Comparison of ENCODE assay signal across 8 cellular contexts in genomic region chr12:54279227-54279631, GRCh38. TPM values are rescaled to one million over a fixed set of nuclear protein-coding genes. Genes with fewer than 3 reads are reported as not detected.
A peak's percentile ranks its signal among the peaks of the same experiment; 100 is the strongest.
DNase-seq lines count a peak whose midpoint lies in the region; ATAC-seq, FAIRE-seq and TF ChIP-seq lines count a peak whose summit lies in the region.
"Had no signal": no experiment of that assay in that cellular context is flagged by ENCODE, and none has a peak within 500 bp of the region (broad histone marks: within the 10 kb centered on the region; RNA-seq: fewer than 3 reads in every experiment).

No MANE protein-coding gene starts in this region.

- no peaks in the 10 kb centered on the region for H3K9me3 Mint-ChIP-seq in activated CD4-positive, alpha-beta memory T cell treated with anti-CD3 and anti-CD28 coated beads for 36 hours
- H3K9me3 Mint-ChIP-seq: activated B cell treated with CpG ODN at 0.5 μM for 24 hours had no signal

- H3K36me3 ChIP-seq in GM12878 (ENCODE audit: control insufficient read depth in 2 of 2, insufficient read depth in 2 of 2, low read length in 1 of 2) (peaks cover 9 to 24% of the 10 kb centered on the region in 2 experiments), right lobe of liver (peaks cover 11 to 29% (median 25%) of the 10 kb centered on the region in 4 donors), transverse colon (peaks cover 0 to 20% (median 8%) of the 10 kb centered on the region in 4 donors)

- RAD21 ChIA-PET in GM12878 (lab: Charles Lee; ENCODE audit: unreplicated experiment), result interaction anchor here (0.7 to 4.2 kb wide), 10 partner anchors 19 to 281 kb away, joined by 3 to 39 read pairs (median 4); partner anchors contain the start of gene COPZ1

- peak overlapping the region; percentile 76 for H3K4me3 ChIP-seq in GM12878
- H3K4me3 ChIP-seq in right lobe of liver, result peak overlapping the region; percentile 65 to 90 (median 72)
- peak overlapping the region; percentile 40 to 90 (median 50) for H3K4me3 ChIP-seq in transverse colon

- H3K27ac ChIP-seq in GM12878 (ENCODE audit: control insufficient read depth, insufficient read depth) (peak overlapping the region; percentile 99), right lobe of liver (peak overlapping the region; percentile 58 to 92 (median 73)), transverse colon (peak overlapping the region; percentile 86 to 95 (median 92))

- TF ChIP-seq POLR2A in GM12878 (IDR thresholded peaks at IDR 0.05; ENCODE audit: low read depth, low read length), result no peak
- no peak for TF ChIP-seq POLR2A in right lobe of liver (IDR thresholded peaks at IDR 0.05)
- no peak for TF ChIP-seq POLR2A in transverse colon (IDR thresholded peaks at IDR 0.05)

- no peak overlapping the region for H3K27ac Mint-ChIP-seq in activated CD4-positive, alpha-beta memory T cell treated with anti-CD3 and anti-CD28 coated beads for 36 hours
- H3K27ac Mint-ChIP-seq: activated B cell treated with CpG ODN at 0.5 μM for 24 hours had no signal

- peaks cover 90% of the 10 kb centered on the region for H3K79me2 ChIP-seq in GM12878 (ENCODE audit: control insufficient read depth, insufficient read depth, low read length)

- 0 out of 2 replicates have a peak, but pooled peaks cover 4% of the 10 kb centered on the region for H4K20me1 ChIP-seq in GM12878 (ENCODE audit: control insufficient read depth, insufficient read depth)

- peaks cover 52% of the 10 kb centered on the region for H3K4me1 Mint-ChIP-seq in activated CD4-positive, alpha-beta memory T cell treated with anti-CD3 and anti-CD28 coated beads for 36 hours (ENCODE audit: low read depth)

- CTCF ChIA-PET in GM12878 (lab: Yijun Ruan, JAX), result interaction anchor here (0.9 to 3.1 kb wide), 12 partner anchors 15 to 101 kb away, joined by 3 to 29 read pairs (median 7); partner anchors contain the start of gene COPZ1
- CTCF ChIA-PET in activated CD4-positive, alpha-beta memory T cell treated with anti-CD3 and anti-CD28 coated beads for 36 hours (lab: Charles Lee), result interaction anchor here (1.4 to 3.1 kb wide), 4 partner anchors 14 to 101 kb away, joined by 5 to 14 read pairs (median 9); partner anchors contain the start of gene COPZ1

- H3K9me3 ChIP-seq in GM12878 (replicated peaks; ENCODE audit: control insufficient read depth, insufficient read depth, low read length) (no peaks in the 10 kb centered on the region), right lobe of liver (no peaks in the 10 kb centered on the region), transverse colon (no peaks in the 10 kb centered on the region)

- H3K36me3 Mint-ChIP-seq in activated CD4-positive, alpha-beta memory T cell treated with anti-CD3 and anti-CD28 coated beads for 36 hours, result peaks cover 24% of the 10 kb centered on the region

- ATAC-seq in HG03066 (IDR thresholded peaks at IDR 0.05; ENCODE audit: low read depth, unreplicated experiment), result peak; percentile 0
- ATAC-seq in GM12878, result no peak
- no peak for ATAC-seq in right lobe of liver

- peaks cover 18% of the 10 kb centered on the region for H3K4me1 ChIP-seq in GM12878 (ENCODE audit: control insufficient read depth, insufficient read depth, low read length)
- H3K4me1 ChIP-seq in right lobe of liver, result peaks cover 0 to 38% (median 17%) of the 10 kb centered on the region in 4 donors
- peaks cover 43 to 54% (median 47%) of the 10 kb centered on the region in 4 donors for H3K4me1 ChIP-seq in transverse colon

- TF ChIP-seq EP300 in GM12878 (IDR thresholded peaks at IDR 0.05; ENCODE audit: borderline replicate concordance in 1 of 2, control insufficient read depth in 1 of 2, low read depth in 2 of 2, low read length in 2 of 2), result no peak
- TF ChIP-seq EP300 in transverse colon (IDR thresholded peaks at IDR 0.05; ENCODE audit: low read depth), result no peak

- H3K9ac ChIP-seq in GM12878 (ENCODE audit: control insufficient read depth, insufficient read depth, low read length), result peak overlapping the region; percentile 100

- no peak for TF ChIP-seq RAD21 in GM12878 (IDR thresholded peaks at IDR 0.05; ENCODE audit: insufficient read depth, low read depth, low read length)

- no peaks in the 10 kb centered on the region for H3K27me3 Mint-ChIP-seq in activated CD4-positive, alpha-beta memory T cell treated with anti-CD3 and anti-CD28 coated beads for 36 hours
- H3K27me3 Mint-ChIP-seq: activated B cell treated with CpG ODN at 0.5 μM for 24 hours had no signal

- H3K27me3 ChIP-seq in GM12878 (replicated peaks in 1 of 2; ENCODE audit: control insufficient read depth in 2 of 2, insufficient read depth in 2 of 2, low read length in 1 of 2) (no peaks in the 10 kb centered on the region), right lobe of liver (no peaks in the 10 kb centered on the region), transverse colon (no peaks in the 10 kb centered on the region)

- FAIRE-seq in GM12878 (lab: Jason Lieb, UNC), result no peak

- under 1% methylated on average over 19 of the region's 19 CpGs for WGBS in GM12878 (ENCODE audit: insufficient coverage, insufficient replicate concordance, low lambda C conversion rate, missing lambda C conversion rate)
- WGBS in right lobe of liver (ENCODE audit: insufficient coverage, low coverage, low lambda C conversion rate, missing lambda C conversion rate), result under 1% methylated on average over 15 of the region's 19 CpGs
- WGBS in transverse colon (ENCODE audit: low coverage in 1 of 2), 2 donors, result 0% methylated on average over 7 to 19 of the region's 19 CpGs

- in situ Hi-C loops in GM12878 (cut with MboI) (no loop called here), transverse colon (cut with MboI; ENCODE audit: low pct_ligation_motif_present in 1 of 4, low pct_unique_long_range_greater_than_20kb in 1 of 4, low sequenced_read_pairs in 3 of 4) (no loop called here)

- no peak for DNase-seq in GM12878 (ENCODE audit: low read depth, low spot score)
- DNase-seq in right lobe of liver, result no peak
- no peak for DNase-seq in transverse colon
- DNase-seq in OCI-M1 (lab: John Stamatoyannopoulos, UW), result no peak
- DNase-seq in SIG-M5 treated with dmso at 0.1 percent for 504 hours (lab: John Stamatoyannopoulos, UW; ENCODE audit: unreplicated experiment), result no peak
- DNase-seq in activated CD4-positive, alpha-beta memory T cell treated with anti-CD3 and anti-CD28 coated beads for 36 hours, result no peak

- TF ChIP-seq CTCF in GM12878 (IDR thresholded peaks at IDR 0.05 in 2 of 3, conservative IDR thresholded peaks at IDR 0.05 in 1 of 3; ENCODE audit: control insufficient read depth in 2 of 3, extremely low read depth in 1 of 3, insufficient read depth in 1 of 3, low read depth in 3 of 3, low read length in 3 of 3) (no peak), right lobe of liver (IDR thresholded peaks at IDR 0.05) (no peak), transverse colon (IDR thresholded peaks at IDR 0.05) (no peak)

- H3K4me2 ChIP-seq in GM12878 (ENCODE audit: control insufficient read depth, insufficient read depth), result peak overlapping the region; percentile 46; the same call in 1 of the 2 replicates

- TSS peak; percentile 80 for BruUV-seq in GM12878 (replicated peaks; lab: Mats Ljungman, UMichigan)

- intact Hi-C loops in GM12878 (cut with micrococcal nuclease; ENCODE audit: unreplicated experiment) (no loop called here), right lobe of liver (cut with DNase I) (no loop called here), transverse colon (cut with DNase I; ENCODE audit: low total_unique reads) (no loop called here)
- intact Hi-C loops in activated CD4-positive, alpha-beta memory T cell treated with anti-CD3 and anti-CD28 coated beads for 36 hours (cut with micrococcal nuclease), result loop anchor here (2.0 to 10.0 kb wide), 4 partner anchors 62 to 706 kb away; partner anchors contain the start of genes CALCOCO1 and TESPA1

- H2AFZ ChIP-seq in GM12878 (ENCODE audit: control insufficient read depth, low read depth, low read length), result peak overlapping the region; percentile 67

- POLR2A ChIA-PET in GM12878 (lab: Charles Lee), result interaction anchor here (0.6 to 4.4 kb wide), 19 partner anchors 11 to 226 kb away, joined by 3 to 60 read pairs (median 8); partner anchors contain the start of genes COPZ1, HOXC4, NCKAP1L and ZNF385A
- POLR2A ChIA-PET in activated CD4-positive, alpha-beta memory T cell treated with anti-CD3 and anti-CD28 coated beads for 36 hours (lab: Charles Lee), result interaction anchor here (0.6 to 2.8 kb wide), 6 partner anchors 9 to 134 kb away, joined by 3 to 23 read pairs (median 4); partner anchors contain the start of gene COPZ1

- no peak overlapping the region for H3K4me3 Mint-ChIP-seq in activated CD4-positive, alpha-beta memory T cell treated with anti-CD3 and anti-CD28 coated beads for 36 hours
- H3K4me3 Mint-ChIP-seq: activated B cell treated with CpG ODN at 0.5 μM for 24 hours had no signal

- SMC1A ChIA-PET in GM12878 (lab: Charles Lee; ENCODE audit: uncharacterized antibody, unreplicated experiment), result interaction anchor here (0.8 to 3.3 kb wide), 9 partner anchors 14 to 120 kb away, joined by 3 to 32 read pairs (median 6); no protein-coding TSS in a partner anchor

RNA-seq across cellular contexts. Expression of gene CBX5, which starts 0.7 kb away (rescaled TPM):
- 99.3 and 101 TPM in 2 replicates for total RNA-seq in GM12878 (2013; cell fraction: nucleolus; rRNA removed)
- total RNA-seq in GM12878 (2014; rRNA removed) (74.4 and 81.4 TPM in 2 replicates), GM12878 (2014; rRNA removed; fragmentation: Illumina TruSeq; extraction: Trizol) (74.6 and 76.1 TPM in 2 replicates), GM12878 (2021) (138 TPM in 2 replicates), right lobe of liver (10 to 100 TPM; 14.4 to 23.7 (median 20.1) TPM), transverse colon (10 to 100 TPM; 18.9 to 28.8 (median 22.8) TPM)
- polyA plus RNA-seq in GM12878 (2011; ENCODE audit: low read depth), result 23.8 TPM
- polyA plus RNA-seq in GM12878 (2011; rRNA removed) (85.5 and 119 TPM in 2 replicates), GM12878 (2014; fragmentation: Illumina TruSeq; extraction: Trizol) (74.6 and 89.6 TPM in 2 replicates), GM12878 (2014; fragmentation: Nextera tagmentation; extraction: Ambion mirVana) (10 to 100 TPM; 66.9 to 67.1 TPM), GM12878 (2014; rRNA removed) (45.1 and 46.7 TPM in 2 replicates), GM12878 (2016; fragmentation: Nextera tagmentation; extraction: Ambion mirVana) (10 to 100 TPM; 85.8 to 87.6 TPM)
- polyA plus RNA-seq in GM12878 (2011; cell fraction: cytosol; rRNA removed), result 29.4 and 40.7 TPM in 2 replicates
- polyA plus RNA-seq in GM12878 (2011; cell fraction: nucleus; rRNA removed), result 22.0 and 25.4 TPM in 2 replicates
- polyA plus RNA-seq in GM12878 (2012), result 32.7 and 34.1 TPM in 2 replicates
- 93.0 and 139 TPM in 2 replicates for polyA minus RNA-seq in GM12878 (2011; rRNA and poly(A)+ RNA removed)
- polyA minus RNA-seq in GM12878 (2011; cell fraction: cytosol; rRNA and poly(A)+ RNA removed), result 37.2 and 41.1 TPM in 2 replicates
- 15.1 and 24.0 TPM in 2 replicates for polyA minus RNA-seq in GM12878 (2011; cell fraction: nucleus; rRNA and poly(A)+ RNA removed)
- total RNA-seq in activated CD4-positive, alpha-beta memory T cell treated with anti-CD3 and anti-CD28 coated beads for 36 hours, result 100 to 1,000 TPM; 132 to 138 TPM

RNA-seq across cellular contexts. Expression of gene HNRNPA1, which starts 1.3 kb away (rescaled TPM):
- total RNA-seq in GM12878 (2013; cell fraction: nucleolus; rRNA removed), result 242 and 281 TPM in 2 replicates
- total RNA-seq in GM12878 (2014; rRNA removed) (630 and 696 TPM in 2 replicates), GM12878 (2014; rRNA removed; fragmentation: Illumina TruSeq; extraction: Trizol) (1,089 and 1,177 TPM in 2 replicates), GM12878 (2021) (1,668 and 1,698 TPM in 2 replicates), right lobe of liver (100 to 1,000 TPM in 5 of 6 experiments, 10 to 100 TPM in 1; 87.3 to 211 (median 161) TPM), transverse colon (100 to 1,000 TPM; 104 to 747 (median 326) TPM)
- 1,313 TPM for polyA plus RNA-seq in GM12878 (2011; ENCODE audit: low read depth)
- polyA plus RNA-seq in GM12878 (2011; rRNA removed) (821 and 1,080 TPM in 2 replicates), GM12878 (2014; fragmentation: Illumina TruSeq; extraction: Trizol) (2,342 and 3,224 TPM in 2 replicates), GM12878 (2014; fragmentation: Nextera tagmentation; extraction: Ambion mirVana) (1,000 to 10,000 TPM; 1,456 to 1,756 TPM), GM12878 (2014; rRNA removed) (1,665 and 1,714 TPM in 2 replicates), GM12878 (2016; fragmentation: Nextera tagmentation; extraction: Ambion mirVana) (1,000 to 10,000 TPM; 1,346 to 1,358 TPM)
- polyA plus RNA-seq in GM12878 (2011; cell fraction: cytosol; rRNA removed), result 826 and 856 TPM in 2 replicates
- polyA plus RNA-seq in GM12878 (2011; cell fraction: nucleus; rRNA removed), result 640 and 747 TPM in 2 replicates
- polyA plus RNA-seq in GM12878 (2012), result 1,660 and 1,721 TPM in 2 replicates
- polyA minus RNA-seq in GM12878 (2011; rRNA and poly(A)+ RNA removed), result 944 and 1,039 TPM in 2 replicates
- polyA minus RNA-seq in GM12878 (2011; cell fraction: cytosol; rRNA and poly(A)+ RNA removed), result 432 and 534 TPM in 2 replicates
- 265 and 336 TPM in 2 replicates for polyA minus RNA-seq in GM12878 (2011; cell fraction: nucleus; rRNA and poly(A)+ RNA removed)
- total RNA-seq in activated CD4-positive, alpha-beta memory T cell treated with anti-CD3 and anti-CD28 coated beads for 36 hours, result 1,000 to 10,000 TPM; 2,070 to 2,080 TPM

RNA-seq across cellular contexts. Expression of gene NFE2, which starts 21.6 kb away (rescaled TPM):
- not detected in 2 replicates for total RNA-seq in GM12878 (2013; cell fraction: nucleolus; rRNA removed)
- total RNA-seq in GM12878 (2014; rRNA removed) (not detected in 2 replicates), GM12878 (2014; rRNA removed; fragmentation: Illumina TruSeq; extraction: Trizol) (not detected in 2 replicates), GM12878 (2021) (0.28 TPM in 1 of 2 replicates, not detected in the other), right lobe of liver (1 to 10 TPM in 3 of 6 experiments, under 1 TPM in 3; 0.46 to 2.8 (median 0.99) TPM), transverse colon (not detected)
- not detected for polyA plus RNA-seq in GM12878 (2011; ENCODE audit: low read depth)
- polyA plus RNA-seq in GM12878 (2011; rRNA removed) (not detected in 2 replicates), GM12878 (2014; fragmentation: Illumina TruSeq; extraction: Trizol) (not detected in 2 replicates), GM12878 (2014; fragmentation: Nextera tagmentation; extraction: Ambion mirVana) (not detected), GM12878 (2014; rRNA removed) (0.06 TPM in 1 of 2 replicates, not detected in the other), GM12878 (2016; fragmentation: Nextera tagmentation; extraction: Ambion mirVana) (not detected)
- not detected in 2 replicates for polyA plus RNA-seq in GM12878 (2011; cell fraction: cytosol; rRNA removed)
- 0.10 TPM in 1 of 2 replicates, not detected in the other for polyA plus RNA-seq in GM12878 (2011; cell fraction: nucleus; rRNA removed)
- polyA plus RNA-seq in GM12878 (2012), result not detected in 2 replicates
- not detected in 2 replicates for polyA minus RNA-seq in GM12878 (2011; rRNA and poly(A)+ RNA removed)
- not detected in 2 replicates for polyA minus RNA-seq in GM12878 (2011; cell fraction: cytosol; rRNA and poly(A)+ RNA removed)
- not detected in 2 replicates for polyA minus RNA-seq in GM12878 (2011; cell fraction: nucleus; rRNA and poly(A)+ RNA removed)
- not detected for total RNA-seq in activated CD4-positive, alpha-beta memory T cell treated with anti-CD3 and anti-CD28 coated beads for 36 hours
- total RNA-seq: activated B cell treated with CpG ODN at 0.5 μM for 24 hours had no signal

RNA-seq across cellular contexts. Expression of gene COPZ1, which starts 45.7 kb away (rescaled TPM):
- 36.9 and 40.6 TPM in 2 replicates for total RNA-seq in GM12878 (2013; cell fraction: nucleolus; rRNA removed)
- total RNA-seq in GM12878 (2014; rRNA removed) (112 and 131 TPM in 2 replicates), GM12878 (2014; rRNA removed; fragmentation: Illumina TruSeq; extraction: Trizol) (128 and 130 TPM in 2 replicates), GM12878 (2021) (120 and 135 TPM in 2 replicates), right lobe of liver (10 to 100 TPM; 67.3 to 89.2 (median 74.9) TPM), transverse colon (10 to 100 TPM; 25.8 to 79.6 (median 63.6) TPM)
- 388 TPM for polyA plus RNA-seq in GM12878 (2011; ENCODE audit: low read depth)
- polyA plus RNA-seq in GM12878 (2011; rRNA removed) (263 and 302 TPM in 2 replicates), GM12878 (2014; fragmentation: Illumina TruSeq; extraction: Trizol) (177 and 205 TPM in 2 replicates), GM12878 (2014; fragmentation: Nextera tagmentation; extraction: Ambion mirVana) (100 to 1,000 TPM; 260 to 378 TPM), GM12878 (2014; rRNA removed) (123 and 129 TPM in 2 replicates), GM12878 (2016; fragmentation: Nextera tagmentation; extraction: Ambion mirVana) (100 to 1,000 TPM; 192 to 209 TPM)
- polyA plus RNA-seq in GM12878 (2011; cell fraction: cytosol; rRNA removed), result 160 and 175 TPM in 2 replicates
- 84.2 and 90.6 TPM in 2 replicates for polyA plus RNA-seq in GM12878 (2011; cell fraction: nucleus; rRNA removed)
- 175 and 272 TPM in 2 replicates for polyA plus RNA-seq in GM12878 (2012)
- polyA minus RNA-seq in GM12878 (2011; rRNA and poly(A)+ RNA removed), result 116 and 125 TPM in 2 replicates
- polyA minus RNA-seq in GM12878 (2011; cell fraction: cytosol; rRNA and poly(A)+ RNA removed), result 76.0 and 85.0 TPM in 2 replicates
- 17.7 and 20.6 TPM in 2 replicates for polyA minus RNA-seq in GM12878 (2011; cell fraction: nucleus; rRNA and poly(A)+ RNA removed)
- 100 to 1,000 TPM in 1 of 2 experiments, 10 to 100 TPM in 1; 99.0 to 110 TPM for total RNA-seq in activated CD4-positive, alpha-beta memory T cell treated with anti-CD3 and anti-CD28 coated beads for 36 hours
